ENCODE assay signal across 8 cellular contexts in genomic region chr21:43106965-43107793, GRCh38. TPM values are rescaled to one million over a fixed set of nuclear protein-coding genes. Genes with fewer than 3 reads are reported as not detected.
DNase-seq lines count a peak whose midpoint lies in the region; ATAC-seq, FAIRE-seq and TF ChIP-seq lines count a peak whose summit lies in the region.
"Not testable (repeated sequence)": the region's sequence is repeated elsewhere in the genome, so short reads cannot be mapped to it uniquely, and the experiment has no call there.

Gene U2AF1 (minus strand): TSS chr21:43107570. CDS start chr21:43107494, 76 bp downstream.

- H3K27me3 Mint-ChIP-seq in endodermal cell (ENCODE audit: insufficient read depth): not testable (repeated sequence)

- H3K4me1 ChIP-seq in endodermal cell (ENCODE audit: control insufficient read depth, insufficient read depth, low read length); HepG2 (ENCODE audit: insufficient read depth, low read length); skeletal muscle satellite cell (ENCODE audit: control insufficient read depth, insufficient read depth, low read length); aorta (ENCODE audit: control insufficient read depth in 1 of 2, insufficient read depth in 2 of 2, low read length in 2 of 2): not testable (repeated sequence)

- CTCF ChIA-PET in HepG2 (lab: Yijun Ruan, JAX; ENCODE audit: low intra/inter-chr PET ratio, low total read pairs): not testable (repeated sequence)

- in situ Hi-C loops in HepG2 (cut with HindIII; ENCODE audit: extremely low pct_ligation_motif_present, low pct_unique_long_range_greater_than_20kb): not testable (repeated sequence)

- H3K36me3 ChIP-seq in endodermal cell (ENCODE audit: control insufficient read depth, insufficient read depth, low read length); HepG2 (replicated peaks in 1 of 2; ENCODE audit: control insufficient read depth in 1 of 2, insufficient read depth in 2 of 2, low read length in 2 of 2); skeletal muscle satellite cell (ENCODE audit: insufficient read depth, low read length); aorta (ENCODE audit: control insufficient read depth in 1 of 2, insufficient read depth in 2 of 2, low read length in 1 of 2): not testable (repeated sequence)

- not testable (repeated sequence) for TF ChIP-seq POLR2A in HepG2 (IDR thresholded peaks at IDR 0.05; ENCODE audit: insufficient read depth in 1 of 2, low read depth in 2 of 2, low read length in 2 of 2)

- TF ChIP-seq RAD21 in HepG2 (CRISPR knock-in tag; IDR thresholded peaks at IDR 0.05): not testable (repeated sequence)

- not testable (repeated sequence) for H3K9me3 ChIP-seq in endodermal cell (ENCODE audit: control insufficient read depth, low read length); HepG2 (ENCODE audit: low read length); skeletal muscle satellite cell (replicated peaks; ENCODE audit: low read length); aorta (ENCODE audit: control insufficient read depth, low read length)

- H3K4me1 Mint-ChIP-seq in endodermal cell: not testable (repeated sequence)

- TSS peak; percentile 80 for BruUV-seq in HepG2 (replicated peaks; lab: Mats Ljungman, UMichigan)

- not testable (repeated sequence) for H3K4me3 ChIP-seq in endodermal cell (ENCODE audit: low read length); aorta (ENCODE audit: low read length in 2 of 2)
- peak within 1 kb of the TSS in 2 of 3 experiments; percentile 46 to 60; a peak in 3 of 6 replicates for H3K4me3 ChIP-seq in HepG2 (replicated peaks in 1 of 3; ENCODE audit: insufficient read depth in 1 of 3, low read depth in 2 of 3, low read length in 3 of 3)
- peak within 1 kb of the TSS; percentile 69 for H3K4me3 ChIP-seq in skeletal muscle satellite cell (ENCODE audit: low read length)

- not testable (repeated sequence) for H3K27me3 ChIP-seq in endodermal cell (ENCODE audit: control insufficient read depth, insufficient read depth, low read length, poor library complexity, severe bottlenecking); HepG2 (ENCODE audit: control insufficient read depth in 1 of 2, insufficient read depth in 2 of 2, low read length in 2 of 2); skeletal muscle satellite cell (ENCODE audit: control insufficient read depth, insufficient read depth, low read length); aorta (ENCODE audit: control insufficient read depth in 1 of 2, insufficient read depth in 2 of 2, low read length in 1 of 2)

- peak within 1 kb of the TSS; percentile 45 for H3K4me3 Mint-ChIP-seq in endodermal cell

- DNase-seq in NAMALWA (ENCODE audit: low spot score) (peak; percentile 8), activated T-cell treated with anti-CD3 and anti-CD28 coated beads for 48 hours (ENCODE audit: low read depth) (peak; percentile 76), endodermal cell (peak; percentile 38), aorta (peak in 1 of 2 donors; percentile 87)
- DNase-seq in HepG2 (ENCODE audit: low spot score): not testable (repeated sequence)

- TF ChIP-seq CTCF in endodermal cell (conservative IDR thresholded peaks at IDR 0.05); HepG2 (CRISPR knock-in tag; IDR thresholded peaks at IDR 0.05): not testable (repeated sequence)

- not testable (repeated sequence) for H3K9me3 Mint-ChIP-seq in endodermal cell

- not testable (repeated sequence) for TF ChIP-seq EP300 in HepG2 (IDR thresholded peaks at IDR 0.05; ENCODE audit: low read depth in 2 of 2, low read length in 2 of 2); HepG2 (CRISPR knock-in tag; IDR thresholded peaks at IDR 0.05; ENCODE audit: borderline replicate concordance)

- H4K20me1 ChIP-seq in HepG2 (ENCODE audit: insufficient read depth, low read length): not testable (repeated sequence)

- not testable (repeated sequence) for H3K4me2 ChIP-seq in HepG2 (ENCODE audit: low read depth, low read length); skeletal muscle satellite cell (ENCODE audit: low read length)

- ATAC-seq in GM18907 (IDR thresholded peaks at IDR 0.05; ENCODE audit: unreplicated experiment) (peak; percentile 68), HG02870 (IDR thresholded peaks at IDR 0.05; ENCODE audit: unreplicated experiment) (peak; percentile 50), HepG2 (peak; percentile 89), aorta (ENCODE audit: low FRiP score) (peak; percentile 99)

- H3K9ac ChIP-seq in endodermal cell (ENCODE audit: extremely low read depth, low read length, poor library complexity, severe bottlenecking): peak within 1 kb of the TSS; percentile 44
- H3K9ac ChIP-seq in HepG2 (ENCODE audit: insufficient read depth, low read depth, low read length): peak within 1 kb of the TSS; percentile 62
- H3K9ac ChIP-seq in skeletal muscle satellite cell (ENCODE audit: low read depth, low read length): peak within 1 kb of the TSS; percentile 81

- not testable (repeated sequence) for H3K36me3 Mint-ChIP-seq in endodermal cell (ENCODE audit: low read depth)

- not testable (repeated sequence) for H2AFZ ChIP-seq in HepG2 (ENCODE audit: low read length)

- intact Hi-C loops in HepG2 (cut with micrococcal nuclease; ENCODE audit: unreplicated experiment); aorta (cut with DNase I): not testable (repeated sequence)

- WGBS in endodermal cell (ENCODE audit: insufficient coverage in 1 of 2, insufficient read length in 1 of 2), 2 experiments: 0% methylated on average over 36 of the region's 107 CpGs; no CpG with 5 or more reads in 1 of the 2 experiments
- no CpG with 5 or more reads among the region's 107 CpGs for WGBS in HepG2 (ENCODE audit: low lambda C conversion rate)
- WGBS in aorta, 2 donors: 0% methylated on average over 68 of the region's 107 CpGs; no CpG with 5 or more reads in 1 of the 2 donors

- POLR2A ChIA-PET in HepG2 (lab: Yijun Ruan, JAX): not testable (repeated sequence)

- not testable (repeated sequence) for H3K79me2 ChIP-seq in HepG2 (ENCODE audit: insufficient read depth, low read length)

- peak; percentile 32 for FAIRE-seq in HepG2 (lab: Jason Lieb, UNC)

- H3K27ac ChIP-seq in endodermal cell (ENCODE audit: low read depth, low read length); HepG2 (ENCODE audit: extremely low read length, insufficient read depth, low read length); aorta (ENCODE audit: low read depth in 1 of 2, low read length in 2 of 2): not testable (repeated sequence)

- not testable (repeated sequence) for H3K27ac Mint-ChIP-seq in endodermal cell

TF ChIP-seq in HepG2, 621 proteins besides CTCF, POLR2A, EP300 and RAD21 (continues in another document):
- TF ChIP-seq GATAD1 (CRISPR knock-in tag; IDR thresholded peaks at IDR 0.05) (peak; percentile 84), SAP130 (CRISPR knock-in tag; IDR thresholded peaks at IDR 0.05; ENCODE audit: low read depth) (peak; percentile 21; the same call in 1 of the 2 replicates)

RNA-seq across cellular contexts. Expression of gene U2AF1, which starts in this region (rescaled TPM):
- total RNA-seq in endodermal cell (100 to 1,000 TPM in 1 of 2 donors, 10 to 100 TPM in 1; 61.8 to 135 TPM), HepG2 (2016; rRNA removed; fragmentation: Illumina TruSeq; extraction: Trizol) (21.2 and 28.6 TPM in 2 replicates), aorta (10 to 100 TPM in 1 of 2 donors, 1 to 10 TPM in 1; 6.0 to 43.0 TPM)
- 137 TPM for polyA plus RNA-seq in endodermal cell (2013, experiment 1 of 2)
- polyA plus RNA-seq in endodermal cell (2013, experiment 2 of 2): 112 TPM
- total RNA-seq in HepG2 (2016; cell fraction: cytosol; rRNA removed; fragmentation: Illumina TruSeq; extraction: Trizol; ENCODE audit: low read depth): 7.4 and 10.8 TPM in 2 replicates
- 15.8 and 25.5 TPM in 2 replicates for total RNA-seq in HepG2 (2016; cell fraction: insoluble cytoplasmic fraction; rRNA removed; fragmentation: Illumina TruSeq; extraction: Trizol)
- total RNA-seq in HepG2 (2016; cell fraction: membrane; rRNA removed; fragmentation: Illumina TruSeq; extraction: Trizol): 10.4 and 13.6 TPM in 2 replicates
- total RNA-seq in HepG2 (2016; cell fraction: nucleus; rRNA removed; fragmentation: Illumina TruSeq; extraction: Trizol): 32.7 and 42.6 TPM in 2 replicates
- polyA plus RNA-seq in HepG2 (2011; rRNA removed) (26.8 and 27.4 TPM in 2 replicates), aorta (10 to 100 TPM; 38.6 to 52.1 TPM)
- 38.0 and 44.6 TPM in 2 replicates for polyA plus RNA-seq in HepG2 (2011; cell fraction: cytosol; rRNA removed)
- 46.3 and 54.0 TPM in 2 replicates for polyA plus RNA-seq in HepG2 (2011; cell fraction: nucleus; rRNA removed)
- 11.6 and 48.1 TPM in 2 replicates for polyA plus RNA-seq in HepG2 (2012)
- polyA plus RNA-seq in HepG2 (2016; cell fraction: cytosol; fragmentation: Illumina TruSeq; extraction: Trizol; ENCODE audit: low read depth): 17.8 TPM in 2 replicates
- 210 and 242 TPM in 2 replicates for polyA plus RNA-seq in HepG2 (2016; cell fraction: insoluble cytoplasmic fraction; fragmentation: Illumina TruSeq; extraction: Trizol; ENCODE audit: low read depth)
- polyA plus RNA-seq in HepG2 (2016; cell fraction: membrane; fragmentation: Illumina TruSeq; extraction: Trizol; ENCODE audit: low read depth): 21.2 and 34.0 TPM in 2 replicates
- 92.4 and 139 TPM in 2 replicates for polyA plus RNA-seq in HepG2 (2016; cell fraction: nucleus; fragmentation: Illumina TruSeq; extraction: Trizol; ENCODE audit: insufficient read depth, low read depth)
- 17.9 and 41.1 TPM in 2 replicates for polyA minus RNA-seq in HepG2 (2011; rRNA and poly(A)+ RNA removed; ENCODE audit: low replicate concordance)
- 8.5 and 9.2 TPM in 2 replicates for polyA minus RNA-seq in HepG2 (2011; cell fraction: cytosol; rRNA and poly(A)+ RNA removed)
- 69.9 and 74.8 TPM in 2 replicates for polyA minus RNA-seq in HepG2 (2011; cell fraction: nucleus; rRNA and poly(A)+ RNA removed)
- total RNA-seq in skeletal muscle satellite cell (2012; rRNA removed): 15.5 and 22.7 TPM in 2 replicates
